In the genomic region with DNA sequence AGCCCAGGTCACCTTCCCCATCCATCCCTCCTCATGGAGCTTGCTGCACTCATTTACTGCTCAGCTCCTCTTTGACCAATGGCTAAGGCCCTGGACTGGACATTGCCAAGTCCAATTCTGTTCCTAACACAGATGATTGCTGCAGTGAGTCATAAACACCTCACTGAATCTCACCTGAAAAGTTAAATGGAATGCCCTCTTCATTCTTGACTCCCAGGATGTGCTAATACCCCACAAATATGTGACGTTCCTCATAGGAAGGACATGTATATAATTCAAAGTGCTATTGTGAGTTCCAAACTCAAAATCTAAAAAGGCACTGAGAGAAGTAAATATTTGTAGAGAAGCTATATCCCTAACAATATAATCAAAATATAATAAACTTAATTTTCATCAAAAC, we compare ENCODE assay signal across 26 cellular contexts.
"Had no signal": no experiment of that assay in that cellular context is flagged by ENCODE, and none has a peak within 500 bp of the region (broad histone marks: within the 10 kb centered on the region; RNA-seq: fewer than 3 reads in every experiment).

No MANE protein-coding gene starts in this region.

- DNase-seq: head of caudate nucleus; hippocampal formation; kidney glomerular epithelial cell; left colon; lower lobe of right lung; mesendoderm; naive B cell; natural killer cell; nephron progenitor cell; right lobe of liver; stimulated activated CD4-positive, alpha-beta T cell treated with anti-CD3 and anti-CD28 coated beads, Interleukin-1b, Interleukin-23, amount 100 ng/mL, for 48 hours; stimulated activated CD4-positive, alpha-beta T cell treated with anti-CD3 and anti-CD28 coated beads, Interleukin-4, amount 100 ng/mL, for 1 hour; stimulated activated naive B cell treated with anti-CD40 and anti-IgM and Interleukin-4, amounts not matched to agents 10 μg/mL and 1 μg/mL and 100 μg/mL, for 72 hours; stimulated activated naive CD8-positive, alpha-beta T cell treated with anti-CD3 and anti-CD28 coated beads, Interleukin-15, Interleukin-2, amounts not matched to agents 100 U/mL and 50 U/mL, for 24 hours; stomach; testis; thyroid gland; transverse colon; upper lobe of right lung; uterus had no signal

- H3K27ac Mint-ChIP-seq: mesothelial cell of epicardium; naive B cell; natural killer cell; nephron progenitor cell; neural progenitor cell; stimulated activated naive B cell treated with anti-CD40 and anti-IgM and Interleukin-4, amounts not matched to agents 10 μg/mL and 1 μg/mL and 100 μg/mL, for 72 hours had no signal

- H2AFZ ChIP-seq: neural progenitor cell, parathyroid adenoma had no signal

- H3K9me3 Mint-ChIP-seq: mesothelial cell of epicardium; natural killer cell; nephron progenitor cell; neural progenitor cell; stimulated activated naive B cell treated with anti-CD40 and anti-IgM and Interleukin-4, amounts not matched to agents 10 μg/mL and 1 μg/mL and 100 μg/mL, for 72 hours had no signal

- H3K4me1 ChIP-seq: left lung, lower lobe of right lung, parathyroid adenoma, right atrium auricular region, right lobe of liver, stomach, testis, thyroid gland, transverse colon, upper lobe of right lung, uterus had no signal

- H3K27me3 ChIP-seq: left lung, neural progenitor cell, right atrium auricular region, right lobe of liver, stomach, testis, thyroid gland, transverse colon, upper lobe of right lung, uterus had no signal

- H3K4me3 Mint-ChIP-seq: mesothelial cell of epicardium; naive B cell; natural killer cell; nephron progenitor cell; neural progenitor cell; stimulated activated naive B cell treated with anti-CD40 and anti-IgM and Interleukin-4, amounts not matched to agents 10 μg/mL and 1 μg/mL and 100 μg/mL, for 72 hours had no signal

- H3K4me1 Mint-ChIP-seq: mesothelial cell of epicardium; naive B cell; natural killer cell; nephron progenitor cell; neural progenitor cell; stimulated activated naive B cell treated with anti-CD40 and anti-IgM and Interleukin-4, amounts not matched to agents 10 μg/mL and 1 μg/mL and 100 μg/mL, for 72 hours had no signal

- H3K79me2 ChIP-seq: parathyroid adenoma had no signal

- H3K4me2 ChIP-seq: neural progenitor cell, smooth muscle cell had no signal

- H3K36me3 Mint-ChIP-seq: mesothelial cell of epicardium; naive B cell; natural killer cell; neural progenitor cell; stimulated activated naive B cell treated with anti-CD40 and anti-IgM and Interleukin-4, amounts not matched to agents 10 μg/mL and 1 μg/mL and 100 μg/mL, for 72 hours had no signal

- H3K9me3 ChIP-seq: left lung, lower lobe of right lung, right atrium auricular region, right lobe of liver, stomach, testis, thyroid gland, transverse colon, upper lobe of right lung, uterus had no signal

- H3K9ac ChIP-seq: neural progenitor cell, parathyroid adenoma had no signal

- H3K4me3 ChIP-seq: left lung, lower lobe of right lung, neural progenitor cell, right atrium auricular region, right lobe of liver, smooth muscle cell, stomach, testis, thyroid gland, transverse colon, upper lobe of right lung, uterus had no signal

- H3K36me3 ChIP-seq: left lung, lower lobe of right lung, neural progenitor cell, right atrium auricular region, right lobe of liver, stomach, thyroid gland, transverse colon, upper lobe of right lung, uterus had no signal

- H3K27me3 Mint-ChIP-seq: stimulated activated naive B cell treated with anti-CD40 and anti-IgM and Interleukin-4, amounts not matched to agents 10 μg/mL and 1 μg/mL and 100 μg/mL, for 72 hours had no signal

- H3K27ac ChIP-seq: left lung, lower lobe of right lung, neural progenitor cell, parathyroid adenoma, right atrium auricular region, right lobe of liver, stomach, testis, thyroid gland, transverse colon, upper lobe of right lung, uterus had no signal
